In genomic region chr11:117390743-117391142, GRCh38 we compare ENCODE assay signal across 1 cellular context.
TF ChIP-seq lines count a peak whose summit lies in the region.

No MANE protein-coding gene starts in this region.

TF ChIP-seq in IMR-90, 13 proteins besides CTCF, POLR2A, EP300 and RAD21 (continued from another document):
- no peak for TF ChIP-seq RCOR1 (IDR thresholded peaks at IDR 0.05; ENCODE audit: insufficient replicate concordance, low read length)
- TF ChIP-seq RFX5 (IDR thresholded peaks at IDR 0.05; ENCODE audit: low read depth, low read length): no peak
- no peak for TF ChIP-seq CHD1 (IDR thresholded peaks at IDR 0.05; ENCODE audit: low read depth, low read length)
- TF ChIP-seq NFE2L2 (IDR thresholded peaks at IDR 0.05; ENCODE audit: low read depth, low read length): no peak
- TF ChIP-seq MXI1 (IDR thresholded peaks at IDR 0.05; ENCODE audit: borderline replicate concordance, low read depth, low read length): no peak
